ENCODE assay signal across 8 cellular contexts in the genomic region with DNA sequence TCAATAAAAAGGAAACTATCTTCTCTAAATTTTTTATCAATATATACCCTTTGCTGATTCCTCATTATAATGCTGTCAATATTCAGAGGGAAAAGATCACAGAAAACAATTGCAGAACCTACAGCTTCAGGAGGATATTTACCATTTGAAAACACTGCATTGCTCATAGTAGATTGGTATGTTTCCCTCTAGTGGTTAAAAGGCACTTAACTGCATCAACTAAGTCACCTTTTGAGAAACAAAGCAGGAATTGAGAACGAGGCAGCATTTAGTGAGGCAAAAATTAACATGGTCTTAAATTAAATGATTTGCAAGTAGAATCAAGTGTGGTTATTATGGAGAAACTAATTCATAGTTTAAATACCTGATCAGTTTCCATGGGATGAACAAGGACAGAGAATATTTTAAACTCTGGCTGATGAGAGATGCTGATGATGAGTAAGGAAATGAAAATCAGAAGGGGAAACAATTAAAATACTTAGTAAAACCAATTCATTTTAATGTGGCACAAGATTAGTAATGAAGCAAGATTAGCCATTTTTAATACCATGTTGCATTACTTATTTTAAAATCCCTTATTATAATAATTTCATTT.
DNase-seq lines count a peak whose midpoint lies in the region; ATAC-seq and TF ChIP-seq lines count a peak whose summit lies in the region.

No MANE protein-coding gene starts in this region.

- intact Hi-C loops in dorsolateral prefrontal cortex (cut with DNase I) (no loop called here), lower leg skin (cut with DNase I; ENCODE audit: low total_unique reads) (no loop called here)

- no peak overlapping the region for H3K9ac ChIP-seq in DND-41 (ENCODE audit: low read depth, low read length)

- no peak overlapping the region for H2AFZ ChIP-seq in DND-41 (ENCODE audit: low read depth, low read length)

- no peak overlapping the region for H3K4me2 ChIP-seq in DND-41 (ENCODE audit: insufficient read depth, low read length)

- TF ChIP-seq POLR2A in lower leg skin (IDR thresholded peaks at IDR 0.05): no peak

- no peaks in the 10 kb centered on the region for H3K4me1 ChIP-seq in DND-41 (ENCODE audit: insufficient read depth, low read length)

- WGBS in lower leg skin, 2 donors: 15 to 23% methylated on average over 1 of the region's 1 CpG

- no peaks in the 10 kb centered on the region for H4K20me1 ChIP-seq in DND-41 (ENCODE audit: insufficient read depth, low read length)

- DNase-seq in DND-41: no peak
- peak; percentile 57 to 72 for DNase-seq in NCI-H526 (lab: John Stamatoyannopoulos, UW)
- no peak for DNase-seq in dorsolateral prefrontal cortex
- DNase-seq in retinal pigment epithelial cell (ENCODE audit: low read depth): peak; percentile 51
- DNase-seq in lower leg skin (ENCODE audit: low spot score in 2 of 2): no peak

- ATAC-seq in DND-41 (ENCODE audit: insufficient read depth, low read depth) (peak; percentile 40; the same call in 1 of the 3 replicates), HG03060 (IDR thresholded peaks at IDR 0.05; ENCODE audit: low read depth, unreplicated experiment) (peak; percentile 59), GM18519 (IDR thresholded peaks at IDR 0.05; ENCODE audit: low FRiP score, unreplicated experiment) (no peak)
- no peak for ATAC-seq in activated CD4-positive, CD25-positive, alpha-beta regulatory T cell treated with anti-CD3 and anti-CD28 coated beads, Interleukin-2, amount 50 U/mL, for 24 hours

- TF ChIP-seq CTCF in DND-41 (IDR thresholded peaks at IDR 0.05; ENCODE audit: borderline replicate concordance, extremely low read depth, low read length, poor library complexity, severe bottlenecking) (peak; percentile 47), dorsolateral prefrontal cortex (IDR thresholded peaks at IDR 0.05 in 54 of 56, conservative IDR thresholded peaks at IDR 0.05 in 2 of 56; ENCODE audit: low read depth in 1 of 56, partially characterized antibody in 56 of 56) (peak; percentile 37 to 70 (median 58)), retinal pigment epithelial cell (conservative IDR thresholded peaks at IDR 0.05; ENCODE audit: low read depth, low read length) (peak; percentile 75), lower leg skin (IDR thresholded peaks at IDR 0.05) (no peak)

- H3K4me3 ChIP-seq in DND-41 (ENCODE audit: low read depth in 1 of 2, low read length in 2 of 2) (no peak overlapping the region), dorsolateral prefrontal cortex (no peak overlapping the region), retinal pigment epithelial cell (ENCODE audit: low read length) (no peak overlapping the region), lower leg skin (ENCODE audit: low read depth, poor library complexity, severe bottlenecking) (no peak overlapping the region)

- no peaks in the 10 kb centered on the region for H3K9me3 ChIP-seq in DND-41 (ENCODE audit: insufficient read depth, low read length, severe bottlenecking)

- H3K36me3 ChIP-seq in DND-41 (ENCODE audit: insufficient read depth, low read length): no peaks in the 10 kb centered on the region

- no peaks in the 10 kb centered on the region for H3K79me2 ChIP-seq in DND-41 (ENCODE audit: insufficient read depth, low read length)

- H3K27ac ChIP-seq in DND-41 (ENCODE audit: low read length) (no peak overlapping the region), dorsolateral prefrontal cortex (peak overlapping the region in 1 of 59 donors; percentile 8)

- H3K27me3 ChIP-seq in DND-41 (ENCODE audit: insufficient read depth, low read length, poor library complexity): no peaks in the 10 kb centered on the region
- H3K27me3 ChIP-seq in dorsolateral prefrontal cortex: no peaks in the 10 kb centered on the region

Comparison
In these comparisons a context has a peak if more than half of its experiments do, and no peak if none do; other contexts are left out.
1. ATAC-seq: peak in DND-41 (single experiment) and HG03060 (single experiment); none in activated CD4-positive, CD25-positive, alpha-beta regulatory T cell treated with anti-CD3 and anti-CD28 coated beads, Interleukin-2, amount 50 U/mL, for 24 hours (0 of 2) and GM18519 (single experiment).
2. DNase-seq: peak in NCI-H526 (2 of 2) and retinal pigment epithelial cell (single experiment); none in DND-41 (single experiment), dorsolateral prefrontal cortex (0 of 10) and lower leg skin (0 of 2).
3. CTCF ChIP-seq: peak in DND-41 (single experiment), dorsolateral prefrontal cortex (56 of 56) and retinal pigment epithelial cell (single experiment); none in lower leg skin (0 of 3).